In genomic region chr12:95204141-95204866, GRCh38 we compare ENCODE assay signal across 1 cellular context.
TF ChIP-seq lines count a peak whose summit lies in the region.

No MANE protein-coding gene starts in this region.

TF ChIP-seq in HepG2, 621 proteins besides CTCF, POLR2A, EP300 and RAD21:
- TF ChIP-seq, protein P1, sequence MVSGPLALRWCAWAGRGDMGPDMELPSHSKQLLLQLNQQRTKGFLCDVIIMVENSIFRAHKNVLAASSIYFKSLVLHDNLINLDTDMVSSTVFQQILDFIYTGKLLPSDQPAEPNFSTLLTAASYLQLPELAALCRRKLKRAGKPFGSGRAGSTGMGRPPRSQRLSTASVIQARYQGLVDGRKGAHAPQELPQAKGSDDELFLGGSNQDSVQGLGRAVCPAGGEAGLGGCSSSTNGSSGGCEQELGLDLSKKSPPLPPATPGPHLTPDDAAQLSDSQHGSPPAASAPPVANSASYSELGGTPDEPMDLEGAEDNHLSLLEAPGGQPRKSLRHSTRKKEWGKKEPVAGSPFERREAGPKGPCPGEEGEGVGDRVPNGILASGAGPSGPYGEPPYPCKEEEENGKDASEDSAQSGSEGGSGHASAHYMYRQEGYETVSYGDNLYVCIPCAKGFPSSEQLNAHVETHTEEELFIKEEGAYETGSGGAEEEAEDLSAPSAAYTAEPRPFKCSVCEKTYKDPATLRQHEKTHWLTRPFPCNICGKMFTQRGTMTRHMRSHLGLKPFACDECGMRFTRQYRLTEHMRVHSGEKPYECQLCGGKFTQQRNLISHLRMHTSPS (CRISPR knock-in tag; IDR thresholded peaks at IDR 0.05; ENCODE audit: low read depth): no peak
- TF ChIP-seq, protein P2, sequence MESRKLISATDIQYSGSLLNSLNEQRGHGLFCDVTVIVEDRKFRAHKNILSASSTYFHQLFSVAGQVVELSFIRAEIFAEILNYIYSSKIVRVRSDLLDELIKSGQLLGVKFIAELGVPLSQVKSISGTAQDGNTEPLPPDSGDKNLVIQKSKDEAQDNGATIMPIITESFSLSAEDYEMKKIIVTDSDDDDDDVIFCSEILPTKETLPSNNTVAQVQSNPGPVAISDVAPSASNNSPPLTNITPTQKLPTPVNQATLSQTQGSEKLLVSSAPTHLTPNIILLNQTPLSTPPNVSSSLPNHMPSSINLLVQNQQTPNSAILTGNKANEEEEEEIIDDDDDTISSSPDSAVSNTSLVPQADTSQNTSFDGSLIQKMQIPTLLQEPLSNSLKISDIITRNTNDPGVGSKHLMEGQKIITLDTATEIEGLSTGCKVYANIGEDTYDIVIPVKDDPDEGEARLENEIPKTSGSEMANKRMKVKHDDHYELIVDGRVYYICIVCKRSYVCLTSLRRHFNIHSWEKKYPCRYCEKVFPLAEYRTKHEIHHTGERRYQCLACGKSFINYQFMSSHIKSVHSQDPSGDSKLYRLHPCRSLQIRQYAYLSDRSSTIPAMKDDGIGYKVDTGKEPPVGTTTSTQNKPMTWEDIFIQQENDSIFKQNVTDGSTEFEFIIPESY (CRISPR knock-in tag; IDR thresholded peaks at IDR 0.05): peak; percentile 89
TF ChIP-seq in HepG2: peak in this region for 1.
